ENCODE assay signal across 28 cellular contexts in the genomic region with DNA sequence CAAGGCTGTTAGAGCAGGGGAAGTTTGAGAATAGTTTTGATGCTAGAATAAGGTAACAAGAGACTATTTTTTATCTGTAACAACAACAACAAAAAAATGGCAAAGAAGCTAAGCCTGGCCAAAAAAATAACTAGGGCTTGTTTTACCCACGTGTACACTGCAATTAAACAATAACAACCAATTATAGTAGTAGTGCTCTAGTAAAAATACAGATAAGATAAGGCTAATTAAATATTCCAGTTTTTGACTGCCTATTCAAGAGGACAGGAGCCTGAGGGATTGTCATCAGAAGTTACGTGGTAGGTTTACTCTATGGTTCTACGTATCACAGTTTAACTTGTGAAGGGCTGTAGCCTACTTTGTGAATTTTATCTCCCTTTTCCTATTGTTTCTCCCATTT. TPM values are rescaled to one million over a fixed set of nuclear protein-coding genes. Genes with fewer than 3 reads are reported as not detected.
DNase-seq lines count a peak whose midpoint lies in the region; ATAC-seq and TF ChIP-seq lines count a peak whose summit lies in the region.
"Had no signal": no experiment of that assay in that cellular context is flagged by ENCODE, and none has a peak within 500 bp of the region (broad histone marks: within the 10 kb centered on the region; RNA-seq: fewer than 3 reads in every experiment).

No MANE protein-coding gene starts in this region.

- intact Hi-C loops in left ventricle myocardium inferior (cut with micrococcal nuclease) (loop anchor here (2.0 kb wide), 1 partner anchor 339 kb away; no protein-coding TSS in a partner anchor), heart right ventricle (cut with DNase I) (loop anchor here (2.0 to 10.0 kb wide), 20 partner anchors 85 to 369 kb away; a partner anchor contains a TSS), dorsolateral prefrontal cortex (cut with DNase I) (loop anchor here (2.0 to 5.0 kb wide), 6 partner anchors 87 to 337 kb away; no protein-coding TSS in a partner anchor)

- no peak overlapping the region for H3K9ac ChIP-seq in trophoblast cell (ENCODE audit: low read length)
- H3K9ac ChIP-seq: BLaER1 treated with 17β-estradiol and CSF1 and Interleukin-3, amounts not matched to agents 10 nM and 100 nM had no signal

- H2AK5ac ChIP-seq in trophoblast cell (ENCODE audit: low read length): no peak overlapping the region

- H3K4ac ChIP-seq in trophoblast cell (ENCODE audit: low read depth, low read length): no peak overlapping the region

- H2BK5ac ChIP-seq in trophoblast cell (ENCODE audit: low read depth, low read length, poor library complexity): no peak overlapping the region

- H3K36me3 ChIP-seq in left ventricle myocardium inferior: peaks cover 28% of the 10 kb centered on the region
- peaks cover 0 to 53% (median 18%) of the 10 kb centered on the region in 9 donors for H3K36me3 ChIP-seq in heart right ventricle
- H3K36me3 ChIP-seq in trophoblast cell (ENCODE audit: control insufficient read depth in 1 of 2, insufficient read depth in 2 of 2, low read length in 2 of 2): no peaks in the 10 kb centered on the region

- no peak overlapping the region for H3K18ac ChIP-seq in trophoblast cell (ENCODE audit: low read length)

- no peak overlapping the region for H2BK12ac ChIP-seq in trophoblast cell (ENCODE audit: low read length)

- peaks cover 35% of the 10 kb centered on the region for H3K4me1 ChIP-seq in left ventricle myocardium inferior
- H3K4me1 ChIP-seq in heart right ventricle: peaks cover 0 to 42% (median 13%) of the 10 kb centered on the region in 9 donors
- peaks cover 0 to 2% of the 10 kb centered on the region in 2 experiments for H3K4me1 ChIP-seq in trophoblast cell (ENCODE audit: control insufficient read depth in 1 of 2, insufficient read depth in 2 of 2, low read length in 2 of 2)
- H3K4me1 ChIP-seq: HAP-1 had no signal

- no peak overlapping the region for H3K23ac ChIP-seq in trophoblast cell (ENCODE audit: low read length)

- H3K9me3 ChIP-seq in left ventricle myocardium inferior (replicated peaks) (no peaks in the 10 kb centered on the region), heart right ventricle (no peaks in the 10 kb centered on the region), trophoblast cell (ENCODE audit: insufficient read depth, low read depth, low read length) (no peaks in the 10 kb centered on the region)
- H3K9me3 ChIP-seq: HAP-1, SJSA1 had no signal

- H3K14ac ChIP-seq in trophoblast cell (ENCODE audit: low read length): no peak overlapping the region

- H2BK120ac ChIP-seq in trophoblast cell (ENCODE audit: insufficient read depth, low read length, poor library complexity): no peak overlapping the region

- WGBS in heart right ventricle, 2 donors: 42 to 52% methylated on average over 3 of the region's 3 CpGs
- no CpG with 5 or more reads among the region's 3 CpGs for WGBS in trophoblast cell (ENCODE audit: extremely low coverage, insufficient coverage, insufficient read length)

- no peak overlapping the region for H3K4me3 Mint-ChIP-seq in IgD-negative memory B cell
- H3K4me3 Mint-ChIP-seq: CD8-positive, alpha-beta T cell; GM23338 had no signal

- no peak for TF ChIP-seq POLR2A in GM18505 (IDR thresholded peaks at IDR 0.05; ENCODE audit: borderline replicate concordance, extremely low read depth, insufficient read depth, insufficient read length)

- H3K36me3 Mint-ChIP-seq in IgD-negative memory B cell: no peaks in the 10 kb centered on the region

- no peaks in the 10 kb centered on the region for H3K9me3 Mint-ChIP-seq in IgD-negative memory B cell
- H3K9me3 Mint-ChIP-seq: CD8-positive, alpha-beta T cell; GM23338 had no signal

- H3K4me3 ChIP-seq in left ventricle myocardium inferior (no peak overlapping the region), heart right ventricle (no peak overlapping the region), dorsolateral prefrontal cortex (no peak overlapping the region), trophoblast cell (ENCODE audit: low read depth, low read length) (no peak overlapping the region)
- H3K4me3 ChIP-seq: BLaER1 treated with 17β-estradiol and CSF1 and Interleukin-3, amounts not matched to agents 10 nM and 100 nM; GM23338; HAP-1; PC-9; SJSA1 had no signal

- peaks cover 2 to 13% (median 7%) of the 10 kb centered on the region in 3 donors for H3K4me1 Mint-ChIP-seq in IgD-negative memory B cell

- H3K27me3 ChIP-seq in left ventricle myocardium inferior (ENCODE audit: low read depth) (no peaks in the 10 kb centered on the region), heart right ventricle (no peaks in the 10 kb centered on the region), dorsolateral prefrontal cortex (no peaks in the 10 kb centered on the region), trophoblast cell (ENCODE audit: insufficient read depth, low read length) (no peaks in the 10 kb centered on the region)
- H3K27me3 ChIP-seq: BLaER1 treated with 17β-estradiol and CSF1 and Interleukin-3, amounts not matched to agents 10 nM and 100 nM; SJSA1 had no signal

- H3K27ac ChIP-seq in left ventricle myocardium inferior (replicated peaks) (peak overlapping the region; percentile 13), heart right ventricle (peak overlapping the region in 5 of 10 donors; percentile 5 to 44 (median 29)), dorsolateral prefrontal cortex (peak overlapping the region in 36 of 59 donors; percentile 4 to 67 (median 40)), trophoblast cell (ENCODE audit: low read depth, low read length) (no peak overlapping the region)
- H3K27ac ChIP-seq: BLaER1 treated with 17β-estradiol and CSF1 and Interleukin-3, amounts not matched to agents 10 nM and 100 nM; PC-9; SJSA1 had no signal

- DNase-seq in left ventricle myocardium inferior: no peak
- no peak for DNase-seq in heart right ventricle
- no peak for DNase-seq in dorsolateral prefrontal cortex
- DNase-seq in NCI-H69 (lab: John Stamatoyannopoulos, UW): no peak
- no peak for DNase-seq in trophoblast cell
- DNase-seq: CD8-positive, alpha-beta T cell; DMS 273 treated with DMSO at 0.1 percent for 48 hours; DMS79; GF-D8; KBM-7; MV-4-11; NCI-H1105; NCI-H1436 treated with DMSO at 0.1 percent for 48 hours; NCI-H1930; NCI-H2107; NCI-H446; NCI-H524 treated with DMSO at 0.1 percent for 48 hours; NCI-H82; PC-9; Right ventricle myocardium superior; RPMI8226 had no signal

- no peaks in the 10 kb centered on the region for H3K79me1 ChIP-seq in trophoblast cell (ENCODE audit: low read length)

- no peak overlapping the region for H4K91ac ChIP-seq in trophoblast cell (ENCODE audit: low read depth, low read length)

- no peak for TF ChIP-seq CTCF in left ventricle myocardium inferior (IDR thresholded peaks at IDR 0.05; ENCODE audit: borderline replicate concordance)
- TF ChIP-seq CTCF in heart right ventricle (IDR thresholded peaks at IDR 0.05): no peak
- no peak for TF ChIP-seq CTCF in dorsolateral prefrontal cortex (IDR thresholded peaks at IDR 0.05 in 54 of 56, conservative IDR thresholded peaks at IDR 0.05 in 2 of 56; ENCODE audit: low read depth in 1 of 56, partially characterized antibody in 56 of 56)

- no peak overlapping the region for H3K4me2 ChIP-seq in trophoblast cell (ENCODE audit: low read length)
- H3K4me2 ChIP-seq: BLaER1 treated with 17β-estradiol and CSF1 and Interleukin-3, amounts not matched to agents 10 nM and 100 nM; GM23338; PC-9 had no signal

- H4K8ac ChIP-seq in trophoblast cell (ENCODE audit: low read depth, low read length): no peak overlapping the region

- no peaks in the 10 kb centered on the region for H3K27me3 Mint-ChIP-seq in IgD-negative memory B cell

- ATAC-seq in heart right ventricle: no peak
- ATAC-seq in GM21717 (IDR thresholded peaks at IDR 0.05; ENCODE audit: unreplicated experiment): no peak
- ATAC-seq in GM18505 (IDR thresholded peaks at IDR 0.05; ENCODE audit: unreplicated experiment): no peak
- ATAC-seq: CD8-positive, alpha-beta T cell; GM23338 had no signal

- H3K27ac Mint-ChIP-seq in IgD-negative memory B cell: peak overlapping the region in 2 of 3 donors; percentile 19 to 41
- H3K27ac Mint-ChIP-seq: GM23338 had no signal

- no peak overlapping the region for H4K12ac ChIP-seq in trophoblast cell (ENCODE audit: low read depth, low read length)

- H2AFZ ChIP-seq in trophoblast cell (ENCODE audit: insufficient read depth, low read length, poor library complexity): no peak overlapping the region
- H2AFZ ChIP-seq: GM23338, PC-9 had no signal

- no peaks in the 10 kb centered on the region for H3K79me2 ChIP-seq in trophoblast cell (ENCODE audit: control insufficient read depth, insufficient read depth, low read length, poor library complexity)

RNA-seq across cellular contexts. Expression of a gene that starts 29.2 kb away (rescaled TPM):
- total RNA-seq in left ventricle myocardium inferior (61.0 TPM), heart right ventricle (100 to 1,000 TPM in 1 of 10 donors, 10 to 100 TPM in 9; 65.4 to 104 (median 79.5) TPM), dorsolateral prefrontal cortex (10 to 100 TPM; 51.8 to 95.1 (median 70.1) TPM)
- polyA plus RNA-seq in heart right ventricle (10 to 100 TPM; 46.2 to 62.8 TPM), IgD-negative memory B cell (81.7 TPM)
- 6.8 and 7.2 TPM in 2 replicates for polyA plus RNA-seq in trophoblast cell (2013)
